Comparison of ENCODE assay signal across 8 cellular contexts in genomic region chr16:1408171-1408837, GRCh38. TPM values are rescaled to one million over a fixed set of nuclear protein-coding genes. Genes with fewer than 3 reads are reported as not detected.
DNase-seq lines count a peak whose midpoint lies in the region; ATAC-seq lines count a peak whose summit lies in the region.

No MANE protein-coding gene starts in this region.

- 3% methylated on average over 40 of the region's 42 CpGs for WGBS in HUES64

- ATAC-seq in GM21367 (IDR thresholded peaks at IDR 0.05; ENCODE audit: unreplicated experiment) (peak; percentile 65), esophagus mucosa (peak; percentile 91)
- ATAC-seq in activated T-cell treated with anti-CD3 and anti-CD28 coated beads, Interleukin-2, amount 50 U/mL, for 4 hours, result peak; percentile 94 to 97

- H3K27me3 Mint-ChIP-seq in CD4-positive, alpha-beta memory T cell, result no peaks in the 10 kb centered on the region
- no peaks in the 10 kb centered on the region for H3K27me3 Mint-ChIP-seq in activated T-cell treated with anti-CD3 and anti-CD28 coated beads, Interleukin-2, amount 50 U/mL, for 4 hours (ENCODE audit: low read depth)

- intact Hi-C loops in CD4-positive, alpha-beta memory T cell (cut with micrococcal nuclease), result loop anchor here (1.0 kb wide), 1 partner anchor 12 kb away; the partner anchor contains the start of gene UQCC4

- H3K36me3 Mint-ChIP-seq in CD4-positive, alpha-beta memory T cell, result peaks cover 5 to 26% of the 10 kb centered on the region in 2 donors
- H3K36me3 Mint-ChIP-seq in activated T-cell treated with anti-CD3 and anti-CD28 coated beads, Interleukin-2, amount 50 U/mL, for 4 hours (ENCODE audit: insufficient read depth), result peaks cover 3% of the 10 kb centered on the region

- H3K4me3 Mint-ChIP-seq in CD4-positive, alpha-beta memory T cell, result peak overlapping the region; percentile 43 to 81 (median 72)
- H3K4me3 Mint-ChIP-seq in activated T-cell treated with anti-CD3 and anti-CD28 coated beads, Interleukin-2, amount 50 U/mL, for 4 hours, result peak overlapping the region; percentile 74

- peak; percentile 90 to 96 (median 92) for DNase-seq in CD4-positive, alpha-beta memory T cell
- peak; percentile 93 for DNase-seq in OCI-M1 (lab: John Stamatoyannopoulos, UW)
- peak; percentile 97 for DNase-seq in activated T-cell treated with anti-CD3 and anti-CD28 coated beads, Interleukin-2, amount 50 U/mL, for 4 hours
- peak; percentile 92 to 98 for DNase-seq in stimulated activated CD8-positive, alpha-beta memory T cell treated with anti-CD3 and anti-CD28 coated beads, Interleukin-4, amount 100 ng/mL, for 4 hours (ENCODE audit: low read depth in 2 of 2, low spot score in 1 of 2)

- H3K36me3 ChIP-seq in CD4-positive, alpha-beta memory T cell (ENCODE audit: insufficient read depth, low read length), result peaks cover 2% of the 10 kb centered on the region
- H3K36me3 ChIP-seq in HUES64 (ENCODE audit: insufficient read depth, low read length) (peaks cover 8% of the 10 kb centered on the region; the same call in 1 of the 2 replicates), muscle layer of duodenum (ENCODE audit: control insufficient read depth in 1 of 2, insufficient read depth in 2 of 2, low read length in 2 of 2) (peaks cover 0 to 19% of the 10 kb centered on the region in 2 donors)

- POLR2A ChIA-PET in CD4-positive, alpha-beta memory T cell (lab: Charles Lee; ENCODE audit: partially characterized antibody), result interaction anchor here (0.6 to 3.0 kb wide), 4 partner anchors 13 to 100 kb away, joined by 3 to 15 read pairs (median 4); partner anchors contain the start of gene UQCC4

- no peaks in the 10 kb centered on the region for H3K9me3 ChIP-seq in CD4-positive, alpha-beta memory T cell (ENCODE audit: control insufficient read depth in 1 of 2, low read length in 2 of 2)
- H3K9me3 ChIP-seq in HUES64 (ENCODE audit: insufficient read depth, low read depth, low read length) (no peaks in the 10 kb centered on the region), muscle layer of duodenum (ENCODE audit: control insufficient read depth in 1 of 2, low read length in 2 of 2) (no peaks in the 10 kb centered on the region)

- no peaks in the 10 kb centered on the region for H3K27me3 ChIP-seq in CD4-positive, alpha-beta memory T cell (ENCODE audit: insufficient read depth, low read length)
- no peaks in the 10 kb centered on the region for H3K27me3 ChIP-seq in HUES64 (ENCODE audit: insufficient read depth, low read length)
- no peaks in the 10 kb centered on the region for H3K27me3 ChIP-seq in muscle layer of duodenum (ENCODE audit: low read depth, low read length)

- H3K9me3 Mint-ChIP-seq in CD4-positive, alpha-beta memory T cell, result peaks cover 0 to 2% (median 0%) of the 10 kb centered on the region in 8 donors
- no peaks in the 10 kb centered on the region for H3K9me3 Mint-ChIP-seq in activated T-cell treated with anti-CD3 and anti-CD28 coated beads, Interleukin-2, amount 50 U/mL, for 4 hours

- peaks cover 9 to 52% (median 20%) of the 10 kb centered on the region in 4 donors for H3K4me1 Mint-ChIP-seq in CD4-positive, alpha-beta memory T cell
- peaks cover 19% of the 10 kb centered on the region for H3K4me1 Mint-ChIP-seq in activated T-cell treated with anti-CD3 and anti-CD28 coated beads, Interleukin-2, amount 50 U/mL, for 4 hours (ENCODE audit: low read depth)

- CTCF ChIA-PET in CD4-positive, alpha-beta memory T cell (lab: Charles Lee; ENCODE audit: partially characterized antibody), result no interaction called here

- H3K27ac ChIP-seq in CD4-positive, alpha-beta memory T cell (ENCODE audit: low read depth, low read length), result peak overlapping the region; percentile 10
- H3K27ac ChIP-seq in HUES64 (ENCODE audit: low read depth, low read length) (no peak overlapping the region), muscle layer of duodenum (ENCODE audit: low read length) (no peak overlapping the region)

- peaks cover 27% of the 10 kb centered on the region for H3K4me1 ChIP-seq in CD4-positive, alpha-beta memory T cell (ENCODE audit: insufficient read depth, low read length)
- H3K4me1 ChIP-seq in HUES64 (ENCODE audit: insufficient read depth, low read length), result no peaks in the 10 kb centered on the region
- peaks cover 0 to 26% of the 10 kb centered on the region in 2 donors for H3K4me1 ChIP-seq in muscle layer of duodenum (ENCODE audit: control insufficient read depth in 1 of 2, insufficient read depth in 2 of 2, low read length in 2 of 2)

- peak overlapping the region in 6 of 7 donors; percentile 24 to 78 (median 60) for H3K27ac Mint-ChIP-seq in CD4-positive, alpha-beta memory T cell

- peak overlapping the region in 1 of 2 donors; percentile 38 for H3K4me3 ChIP-seq in CD4-positive, alpha-beta memory T cell (ENCODE audit: low read length in 2 of 2)
- H3K4me3 ChIP-seq in HUES64 (ENCODE audit: low read length) (peak overlapping the region; percentile 92), muscle layer of duodenum (ENCODE audit: low read depth in 1 of 2, low read length in 2 of 2) (peak overlapping the region; percentile 42 to 70)

- peak overlapping the region; percentile 67 for H3K9ac ChIP-seq in HUES64 (ENCODE audit: low read depth, low read length)

RNA-seq across cellular contexts. Expression of gene UNKL, which starts 6.2 kb away (rescaled TPM):
- total RNA-seq in CD4-positive, alpha-beta memory T cell, result 100 to 1,000 TPM; 110 to 122 TPM
- polyA plus RNA-seq in CD4-positive, alpha-beta memory T cell, result 1 to 10 TPM; 1.3 to 9.1 TPM
- 15.2 TPM for polyA plus RNA-seq in HUES64 (2013, experiment 1 of 2)
- polyA plus RNA-seq in HUES64 (2013, experiment 2 of 2), result 21.9 TPM
- 10 to 100 TPM; 24.5 to 30.2 (median 29.0) TPM for total RNA-seq in activated T-cell treated with anti-CD3 and anti-CD28 coated beads, Interleukin-2, amount 50 U/mL, for 4 hours
- 5.3 TPM for total RNA-seq in esophagus mucosa

RNA-seq across cellular contexts. Expression of gene UQCC4, which starts 12.2 kb away (rescaled TPM):
- total RNA-seq in CD4-positive, alpha-beta memory T cell, result 1 to 10 TPM; 7.8 to 9.2 TPM
- 10 to 100 TPM; 33.2 to 44.1 TPM for polyA plus RNA-seq in CD4-positive, alpha-beta memory T cell
- 14.5 TPM for polyA plus RNA-seq in HUES64 (2013, experiment 1 of 2)
- 17.6 TPM for polyA plus RNA-seq in HUES64 (2013, experiment 2 of 2)
- total RNA-seq in activated T-cell treated with anti-CD3 and anti-CD28 coated beads, Interleukin-2, amount 50 U/mL, for 4 hours, result 10 to 100 TPM; 31.8 to 34.6 (median 33.1) TPM
- total RNA-seq in esophagus mucosa, result 13.7 TPM

RNA-seq across cellular contexts. Expression of gene PERCC1, which starts 22.6 kb away (rescaled TPM):
- under 1 TPM; 0.49 to 0.50 TPM for total RNA-seq in CD4-positive, alpha-beta memory T cell
- polyA plus RNA-seq in CD4-positive, alpha-beta memory T cell, result not detected
- polyA plus RNA-seq in HUES64 (2013, experiment 1 of 2), result not detected
- not detected for polyA plus RNA-seq in HUES64 (2013, experiment 2 of 2)
- under 1 TPM in 2 of 3 donors, not detected in 1; 0.22 to 0.29 TPM for total RNA-seq in activated T-cell treated with anti-CD3 and anti-CD28 coated beads, Interleukin-2, amount 50 U/mL, for 4 hours
- not detected for total RNA-seq in esophagus mucosa

RNA-seq across cellular contexts. Expression of gene CCDC154, which starts 36.1 kb away (rescaled TPM):
- total RNA-seq in CD4-positive, alpha-beta memory T cell, result 10 to 100 TPM; 12.1 to 14.7 TPM
- polyA plus RNA-seq in CD4-positive, alpha-beta memory T cell, result under 1 TPM in 1 of 2 donors, not detected in 1; 0.13 TPM
- polyA plus RNA-seq in HUES64 (2013, experiment 1 of 2), result 0.55 TPM
- polyA plus RNA-seq in HUES64 (2013, experiment 2 of 2), result 0.57 TPM
- 1 to 10 TPM in 2 of 3 donors, under 1 TPM in 1; 0.73 to 2.5 (median 2.2) TPM for total RNA-seq in activated T-cell treated with anti-CD3 and anti-CD28 coated beads, Interleukin-2, amount 50 U/mL, for 4 hours
- 0.12 TPM for total RNA-seq in esophagus mucosa

RNA-seq across cellular contexts. Expression of gene GNPTG, which starts 56.6 kb away (rescaled TPM):
- 10 to 100 TPM; 58.7 to 61.5 TPM for total RNA-seq in CD4-positive, alpha-beta memory T cell
- 10 to 100 TPM; 51.8 to 53.7 TPM for polyA plus RNA-seq in CD4-positive, alpha-beta memory T cell
- 14.9 TPM for polyA plus RNA-seq in HUES64 (2013, experiment 1 of 2)
- polyA plus RNA-seq in HUES64 (2013, experiment 2 of 2), result 14.2 TPM
- 10 to 100 TPM; 21.8 to 27.4 (median 23.1) TPM for total RNA-seq in activated T-cell treated with anti-CD3 and anti-CD28 coated beads, Interleukin-2, amount 50 U/mL, for 4 hours
- total RNA-seq in esophagus mucosa, result 25.7 TPM
